ENCODE assay signal across 8 cellular contexts in genomic region chr1:151611288-151611790, GRCh38. TPM values are rescaled to one million over a fixed set of nuclear protein-coding genes. Genes with fewer than 3 reads are reported as not detected.
DNase-seq lines count a peak whose midpoint lies in the region; ATAC-seq and TF ChIP-seq lines count a peak whose summit lies in the region.

No MANE protein-coding gene starts in this region.

- 0 to 13% methylated on average over 6 of the region's 6 CpGs for WGBS in esophagus squamous epithelium, 2 donors

- peak; percentile 5 for DNase-seq in activated CD4-positive, alpha-beta T cell treated with anti-CD3 and anti-CD28 coated beads for 48 hours
- DNase-seq in activated CD4-positive, alpha-beta T cell treated with anti-CD3 and anti-CD28 coated beads for 4 hours, result no peak
- DNase-seq in esophagus squamous epithelium (lab: John Stamatoyannopoulos, UW) (no peak), T1000 (lab: John Stamatoyannopoulos, UW) (no peak)

- H3K9me3 ChIP-seq in SU-DHL-6 (ENCODE audit: insufficient read depth, low read length) (no peaks in the 10 kb centered on the region), esophagus squamous epithelium (no peaks in the 10 kb centered on the region), neuron (ENCODE audit: low read length) (no peaks in the 10 kb centered on the region)

- ATAC-seq in activated CD4-positive, CD25-positive, alpha-beta regulatory T cell treated with anti-CD3 and anti-CD28 coated beads, Interleukin-2, amount 50 U/mL, for 24 hours, result no peak
- ATAC-seq in GM18861 (IDR thresholded peaks at IDR 0.05; ENCODE audit: unreplicated experiment), result no peak

- H3K27ac ChIP-seq in SU-DHL-6 (ENCODE audit: low read depth, low read length) (no peak overlapping the region), esophagus squamous epithelium (peak overlapping the region; percentile 89 to 98 (median 92))

- peaks cover 21 to 66% (median 40%) of the 10 kb centered on the region in 3 donors for H3K4me1 ChIP-seq in esophagus squamous epithelium
- peaks cover 14% of the 10 kb centered on the region for H3K4me1 ChIP-seq in neuron (ENCODE audit: insufficient read depth, low read length)

- H3K4me3 ChIP-seq in SU-DHL-6 (ENCODE audit: insufficient read depth, low read length, poor library complexity, severe bottlenecking) (peak overlapping the region; percentile 96), esophagus squamous epithelium (peak overlapping the region in 3 of 4 donors; percentile 90 to 94 (median 91)), neuron (ENCODE audit: low read length) (peak overlapping the region; percentile 88)

- H3K36me3 ChIP-seq in SU-DHL-6 (ENCODE audit: low read length), result no peaks in the 10 kb centered on the region
- peaks cover 0 to 7% (median 0%) of the 10 kb centered on the region in 3 donors for H3K36me3 ChIP-seq in esophagus squamous epithelium
- H3K36me3 ChIP-seq in neuron (ENCODE audit: insufficient read depth, low read length), result peaks cover 20% of the 10 kb centered on the region

- intact Hi-C loops in esophagus squamous epithelium (cut with DNase I), result no loop called here

- H3K79me2 ChIP-seq in SU-DHL-6 (ENCODE audit: insufficient read depth, low read length), result peaks cover 18% of the 10 kb centered on the region; the same call in 1 of the 2 replicates

- no peaks in the 10 kb centered on the region for H3F3A ChIP-seq in SU-DHL-6 (ENCODE audit: insufficient read depth)

- H3K9me2 ChIP-seq in SU-DHL-6 (replicated peaks; ENCODE audit: insufficient read depth, low read length), result no peaks in the 10 kb centered on the region

- H3K27me3 ChIP-seq in SU-DHL-6 (ENCODE audit: low read length), result no peaks in the 10 kb centered on the region
- no peaks in the 10 kb centered on the region for H3K27me3 ChIP-seq in esophagus squamous epithelium
- no peaks in the 10 kb centered on the region for H3K27me3 ChIP-seq in neuron (ENCODE audit: insufficient read depth, low read length)

- TF ChIP-seq POLR2A in esophagus squamous epithelium (IDR thresholded peaks at IDR 0.05), result no peak

- H3K4me2 ChIP-seq in SU-DHL-6 (ENCODE audit: low read depth, low read length, poor library complexity, severe bottlenecking), result peak overlapping the region; percentile 31

- H2AFZ ChIP-seq in SU-DHL-6 (ENCODE audit: low read depth, low read length, severe bottlenecking) (peak overlapping the region; percentile 73), neuron (ENCODE audit: low read depth, low read length) (peak overlapping the region; percentile 77)

- no peaks in the 10 kb centered on the region for H4K20me1 ChIP-seq in SU-DHL-6 (ENCODE audit: low read depth, low read length)

- TF ChIP-seq CTCF in SU-DHL-6 (IDR thresholded peaks at IDR 0.05; ENCODE audit: insufficient read depth, low read length, poor library complexity, severe bottlenecking) (no peak), esophagus squamous epithelium (IDR thresholded peaks at IDR 0.05) (no peak)

- no peak overlapping the region for H3K9ac ChIP-seq in SU-DHL-6 (ENCODE audit: low read length)

RNA-seq across cellular contexts. Expression of gene SNX27, which starts 0.5 kb away (rescaled TPM):
- 10 to 100 TPM; 15.0 to 30.3 (median 17.3) TPM for total RNA-seq in esophagus squamous epithelium
